Comparison of ENCODE assay signal across 16 cellular contexts in genomic region chr3:196660381-196661166, GRCh38. TPM values are rescaled to one million over a fixed set of nuclear protein-coding genes. Genes with fewer than 3 reads are reported as not detected.
A peak's percentile ranks its signal among the peaks of the same experiment; 100 is the strongest.
DNase-seq lines count a peak whose midpoint lies in the region; ATAC-seq and FAIRE-seq lines count a peak whose summit lies in the region.
"Had no signal": no experiment of that assay in that cellular context is flagged by ENCODE, and none has a peak within 500 bp of the region (broad histone marks: within the 10 kb centered on the region; RNA-seq: fewer than 3 reads in every experiment).

No MANE protein-coding gene starts in this region.

- no peak for FAIRE-seq in RCC 7860 (lab: Jason Lieb, UNC)

- intact Hi-C loops in posterior vena cava (cut with DNase I) = no loop called here

- no peak for ATAC-seq in HG02623 (IDR thresholded peaks at IDR 0.05; ENCODE audit: unreplicated experiment)
- ATAC-seq: heart left ventricle had no signal

- DNase-seq in DMS 273 (lab: John Stamatoyannopoulos, UW; ENCODE audit: unreplicated experiment) (peak; percentile 48), DMS 273 treated with DMSO at 0.1 percent for 48 hours (lab: John Stamatoyannopoulos, UW) (no peak), NCI-H2081 (lab: John Stamatoyannopoulos, UW) (peak; percentile 57 to 81), SHP77 treated with DMSO at 0.1 percent for 48 hours (lab: John Stamatoyannopoulos, UW) (peak; percentile 15), posterior vena cava (ENCODE audit: low spot score) (peak; percentile 78), SW480 (ENCODE audit: low spot score) (no peak), RCC 7860 (ENCODE audit: low spot score) (no peak)
- DNase-seq: activated CD8-positive, alpha-beta memory T cell treated with anti-CD3 and anti-CD28 coated beads, Interleukin-2, amount 50 U/mL, for 4 hours; activated gamma-delta T cell treated with Interleukin-2 at 50 U/mL for 16 hours; dermis blood vessel endothelial cell; esophagus squamous epithelium; heart left ventricle; NCI-H1048; stimulated activated CD4-positive, alpha-beta T cell treated with anti-CD3 and anti-CD28 coated beads, Interleukin-2, amount 100 ng/mL, for 24 hours; T-helper 2 cell had no signal

RNA-seq across cellular contexts. Expression of gene NRROS, which starts 21.1 kb away (rescaled TPM):
- 10 to 100 TPM in 1 of 2 donors, 1 to 10 TPM in 1; 8.0 to 10.6 TPM for total RNA-seq in posterior vena cava

RNA-seq across cellular contexts. Expression of gene CEP19, which starts 51.5 kb away (rescaled TPM):
- 1 to 10 TPM in 1 of 2 donors, under 1 TPM in 1; 0.69 to 1.3 TPM for total RNA-seq in posterior vena cava

RNA-seq across cellular contexts. Expression of gene PIGX, which starts 51.6 kb away (rescaled TPM):
- 10 to 100 TPM; 23.9 to 24.1 TPM for total RNA-seq in posterior vena cava

Comparison
In these comparisons a context has a peak if more than half of its experiments do, and no peak if none do; other contexts are left out.
1. DNase-seq: peak in DMS 273 (single experiment), NCI-H2081 (2 of 2), SHP77 treated with DMSO at 0.1 percent for 48 hours (single experiment) and posterior vena cava (single experiment); none in DMS 273 treated with DMSO at 0.1 percent for 48 hours (single experiment), SW480 (single experiment) and RCC 7860 (single experiment).